ENCODE assay signal across 8 cellular contexts in genomic region chr6:117601811-117602150, GRCh38. TPM values are rescaled to one million over a fixed set of nuclear protein-coding genes. Genes with fewer than 3 reads are reported as not detected.
DNase-seq lines count a peak whose midpoint lies in the region; ATAC-seq, FAIRE-seq and TF ChIP-seq lines count a peak whose summit lies in the region.

No MANE protein-coding gene starts in this region.

- H3K27me3 ChIP-seq in CD8-positive, alpha-beta memory T cell (ENCODE audit: insufficient read depth, low read length, poor library complexity, severe bottlenecking) = no peaks in the 10 kb centered on the region
- H3K27me3 ChIP-seq in hepatocyte (no peaks in the 10 kb centered on the region), small intestine (ENCODE audit: control insufficient read depth in 2 of 2, insufficient read depth in 2 of 2, low read length in 2 of 2) (no peaks in the 10 kb centered on the region)

- H3K9me2 ChIP-seq in hepatocyte (replicated peaks; ENCODE audit: insufficient read depth) = no peaks in the 10 kb centered on the region

- peak overlapping the region; percentile 79 for H3K27ac ChIP-seq in CD8-positive, alpha-beta memory T cell (ENCODE audit: low read depth, low read length)
- H3K27ac ChIP-seq in hepatocyte (peak overlapping the region; percentile 90), small intestine (ENCODE audit: low read depth in 1 of 2, low read length in 1 of 2) (peak overlapping the region; percentile 61 to 97)

- H3K9me3 ChIP-seq in CD8-positive, alpha-beta memory T cell (ENCODE audit: low read length) = no peaks in the 10 kb centered on the region
- H3K9me3 ChIP-seq in hepatocyte (ENCODE audit: low read depth) = peaks cover 10% of the 10 kb centered on the region
- H3K9me3 ChIP-seq in small intestine (ENCODE audit: control insufficient read depth, low read depth) = no peaks in the 10 kb centered on the region

- peaks cover 9 to 32% (median 12%) of the 10 kb centered on the region in 3 donors for H3K36me3 Mint-ChIP-seq in CD8-positive, alpha-beta memory T cell
- H3K36me3 Mint-ChIP-seq in activated T-helper 2 cell treated with anti-CD3 and anti-CD28 coated beads, Interferon-gamma antibody, Interleukin-2, Interleukin-4, amounts not matched to agents 10 μg/mL and 5 μg/mL and 100 μg/mL, durations not matched to agents 14 hours and 24 hours and 36 hours (ENCODE audit: low read depth) = peaks cover 21% of the 10 kb centered on the region

- intact Hi-C loops in activated T-helper 2 cell treated with anti-CD3 and anti-CD28 coated beads, Interferon-gamma antibody, Interleukin-2, Interleukin-4, amounts not matched to agents 10 μg/mL and 5 μg/mL and 100 μg/mL, durations not matched to agents 14 hours and 24 hours and 36 hours (cut with micrococcal nuclease) = loop anchor here (1.0 to 5.0 kb wide), 6 partner anchors 53 to 1476 kb away; partner anchors contain the start of genes ASF1A, DCBLD1, FAM184A and NUS1

- H4K20me1 ChIP-seq in hepatocyte (ENCODE audit: insufficient read depth, poor library complexity, severe bottlenecking) = peaks cover 4% of the 10 kb centered on the region

- peaks cover 53% of the 10 kb centered on the region for H3K79me2 ChIP-seq in hepatocyte

- 3% methylated on average over 11 of the region's 12 CpGs for WGBS in hepatocyte (ENCODE audit: low lambda C conversion rate, missing lambda C conversion rate)
- 0 to 1% (median 0%) methylated on average over 12 of the region's 12 CpGs for whole genome bisulfite sequencing in small intestine, 3 donors

- H3K4me3 ChIP-seq in CD8-positive, alpha-beta memory T cell (ENCODE audit: low read length) = peak overlapping the region; percentile 92
- H3K4me3 ChIP-seq in hepatocyte (peak overlapping the region; percentile 78), small intestine (ENCODE audit: low read depth in 1 of 2, low read length in 2 of 2) (peak overlapping the region; percentile 72 to 79)

- peaks cover 0 to 6% of the 10 kb centered on the region in 2 donors for H3K27me3 Mint-ChIP-seq in CD8-positive, alpha-beta memory T cell
- no peaks in the 10 kb centered on the region for H3K27me3 Mint-ChIP-seq in activated T-helper 2 cell treated with anti-CD3 and anti-CD28 coated beads, Interferon-gamma antibody, Interleukin-2, Interleukin-4, amounts not matched to agents 10 μg/mL and 5 μg/mL and 100 μg/mL, durations not matched to agents 14 hours and 24 hours and 36 hours (ENCODE audit: low read depth)

- no peak for TF ChIP-seq CTCF in hepatocyte (IDR thresholded peaks at IDR 0.05; ENCODE audit: poor library complexity)

- FAIRE-seq in small intestine (lab: Jason Lieb, UNC) = no peak

- H2AFZ ChIP-seq in hepatocyte = peak overlapping the region; percentile 71

- H3K4me3 Mint-ChIP-seq in CD8-positive, alpha-beta memory T cell = peak overlapping the region; percentile 96 to 100 (median 99)
- peak overlapping the region; percentile 97 for H3K4me3 Mint-ChIP-seq in activated T-helper 2 cell treated with anti-CD3 and anti-CD28 coated beads, Interferon-gamma antibody, Interleukin-2, Interleukin-4, amounts not matched to agents 10 μg/mL and 5 μg/mL and 100 μg/mL, durations not matched to agents 14 hours and 24 hours and 36 hours (ENCODE audit: low read depth)

- peak; percentile 16 for ATAC-seq in GM21367 (IDR thresholded peaks at IDR 0.05; ENCODE audit: unreplicated experiment)
- ATAC-seq in HG03521 (IDR thresholded peaks at IDR 0.05; ENCODE audit: unreplicated experiment) = peak; percentile 18

- H3K4me1 ChIP-seq in CD8-positive, alpha-beta memory T cell (ENCODE audit: insufficient read depth, low read length) = peaks cover 30% of the 10 kb centered on the region
- no peaks in the 10 kb centered on the region for H3K4me1 ChIP-seq in hepatocyte (ENCODE audit: insufficient read depth)
- H3K4me1 ChIP-seq in small intestine (ENCODE audit: control insufficient read depth in 2 of 2, insufficient read depth in 1 of 2, low read depth in 1 of 2, low read length in 1 of 2) = peaks cover 2 to 8% of the 10 kb centered on the region in 2 donors

- DNase-seq in CD8-positive, alpha-beta memory T cell = no peak
- DNase-seq in activated T-helper 2 cell treated with anti-CD3 and anti-CD28 coated beads, Interferon-gamma antibody, Interleukin-2, Interleukin-4, amounts not matched to agents 10 μg/mL and 5 μg/mL and 100 μg/mL, durations not matched to agents 14 hours and 24 hours and 36 hours (ENCODE audit: low spot score) = peak; percentile 14
- DNase-seq in hepatocyte (ENCODE audit: low spot score) (no peak), small intestine (peak; percentile 26), SK-N-DZ (ENCODE audit: low spot score) (no peak), DMS 273 treated with DMSO at 0.1 percent for 48 hours (lab: John Stamatoyannopoulos, UW) (no peak)

- peaks cover 45 to 55% (median 53%) of the 10 kb centered on the region in 3 donors for H3K4me1 Mint-ChIP-seq in CD8-positive, alpha-beta memory T cell
- peaks cover 31% of the 10 kb centered on the region for H3K4me1 Mint-ChIP-seq in activated T-helper 2 cell treated with anti-CD3 and anti-CD28 coated beads, Interferon-gamma antibody, Interleukin-2, Interleukin-4, amounts not matched to agents 10 μg/mL and 5 μg/mL and 100 μg/mL, durations not matched to agents 14 hours and 24 hours and 36 hours (ENCODE audit: low read depth)

- H3K36me3 ChIP-seq in CD8-positive, alpha-beta memory T cell (ENCODE audit: insufficient read depth, low read length) = no peaks in the 10 kb centered on the region
- H3K36me3 ChIP-seq in hepatocyte (replicated peaks; ENCODE audit: insufficient read depth, low read depth) = no peaks in the 10 kb centered on the region
- H3K36me3 ChIP-seq in small intestine (ENCODE audit: control insufficient read depth in 2 of 2, insufficient read depth in 2 of 2, low read length in 2 of 2) = peaks cover 0 to 2% of the 10 kb centered on the region in 2 donors

- H3K27ac Mint-ChIP-seq in CD8-positive, alpha-beta memory T cell = peak overlapping the region in 7 of 8 donors; percentile 89 to 99 (median 97)
- H3K27ac Mint-ChIP-seq in activated T-helper 2 cell treated with anti-CD3 and anti-CD28 coated beads, Interferon-gamma antibody, Interleukin-2, Interleukin-4, amounts not matched to agents 10 μg/mL and 5 μg/mL and 100 μg/mL, durations not matched to agents 14 hours and 24 hours and 36 hours = peak overlapping the region; percentile 99

- CTCF ChIA-PET in CD8-positive, alpha-beta memory T cell (lab: Charles Lee) = interaction anchor here (1.0 to 2.1 kb wide), 3 partner anchors 15 to 152 kb away, joined by 3 to 9 read pairs (median 8); no protein-coding TSS in a partner anchor

- POLR2A ChIA-PET in CD8-positive, alpha-beta memory T cell (lab: Charles Lee) = interaction anchor here (0.6 to 1.6 kb wide), 5 partner anchors 51 to 1741 kb away, joined by 3 to 5 read pairs (median 3); no protein-coding TSS in a partner anchor

- peak overlapping the region; percentile 77 for H3K4me2 ChIP-seq in hepatocyte

- H3K9me3 Mint-ChIP-seq in CD8-positive, alpha-beta memory T cell = no peaks in the 10 kb centered on the region
- peaks cover 11% of the 10 kb centered on the region for H3K9me3 Mint-ChIP-seq in activated T-helper 2 cell treated with anti-CD3 and anti-CD28 coated beads, Interferon-gamma antibody, Interleukin-2, Interleukin-4, amounts not matched to agents 10 μg/mL and 5 μg/mL and 100 μg/mL, durations not matched to agents 14 hours and 24 hours and 36 hours

RNA-seq across cellular contexts. Expression of gene GOPC, which starts 0.5 kb away (rescaled TPM):
- total RNA-seq in CD8-positive, alpha-beta memory T cell = 10 to 100 TPM; 21.2 to 22.0 TPM
- 15.5 TPM for polyA plus RNA-seq in CD8-positive, alpha-beta memory T cell
- 22.9 and 24.2 TPM in 2 replicates for total RNA-seq in activated T-helper 2 cell treated with anti-CD3 and anti-CD28 coated beads, Interferon-gamma antibody, Interleukin-2, Interleukin-4, amounts not matched to agents 10 μg/mL and 5 μg/mL and 100 μg/mL, durations not matched to agents 14 hours and 24 hours and 36 hours
- total RNA-seq in hepatocyte = 39.5 and 40.8 TPM in 2 replicates
- polyA plus RNA-seq in hepatocyte = 18.2 and 19.7 TPM in 2 replicates
- 10 to 100 TPM in 2 of 3 donors, 1 to 10 TPM in 1; 7.6 to 12.1 (median 11.4) TPM for polyA plus RNA-seq in small intestine
- 34.8 and 37.7 TPM in 2 replicates for polyA plus RNA-seq in SK-N-DZ (2014; cell fraction: cytosol; rRNA removed)
- 51.4 and 57.2 TPM in 2 replicates for polyA plus RNA-seq in SK-N-DZ (2014; cell fraction: nucleus; rRNA removed)

Comparison
In these comparisons a context has a peak if more than half of its experiments do, and no peak if none do; other contexts are left out.
1. DNase-seq: peak in activated T-helper 2 cell treated with anti-CD3 and anti-CD28 coated beads, Interferon-gamma antibody, Interleukin-2, Interleukin-4, amounts not matched to agents 10 μg/mL and 5 μg/mL and 100 μg/mL, durations not matched to agents 14 hours and 24 hours and 36 hours (single experiment) and small intestine (single experiment); none in CD8-positive, alpha-beta memory T cell (0 of 5), hepatocyte (single experiment), SK-N-DZ (single experiment) and DMS 273 treated with DMSO at 0.1 percent for 48 hours (single experiment).
2. Peak in every context shown above with its lines, with median percentiles within 50 percentile points of each other: H3K27ac ChIP-seq and H3K4me3 ChIP-seq.